Comparison of ENCODE assay signal across 10 cellular contexts in the genomic region with DNA sequence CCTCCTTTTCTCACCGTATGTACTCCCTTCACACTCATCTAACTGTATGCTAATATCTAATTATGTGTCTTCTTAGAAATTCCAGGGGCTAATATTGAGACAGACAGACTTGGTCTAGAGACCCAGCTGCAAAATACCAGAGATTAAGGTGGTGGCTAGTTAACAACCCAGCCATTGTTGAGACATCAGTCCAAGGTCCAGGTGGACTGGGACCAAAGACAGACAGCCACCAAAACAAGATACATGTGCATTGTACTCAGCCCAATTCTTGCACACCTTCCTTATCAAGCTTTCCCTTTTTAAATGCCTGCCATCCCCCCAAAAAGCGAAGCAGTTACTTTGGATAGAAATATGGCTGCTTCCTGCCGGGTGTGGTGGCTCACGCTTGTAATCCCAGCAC. TPM values are rescaled to one million over a fixed set of nuclear protein-coding genes. Genes with fewer than 3 reads are reported as not detected.
"Had no signal": no experiment of that assay in that cellular context is flagged by ENCODE, and none has a peak within 500 bp of the region (broad histone marks: within the 10 kb centered on the region; RNA-seq: fewer than 3 reads in every experiment).

No MANE protein-coding gene starts in this region.

- FAIRE-seq: H1, H54, HTR-8/SVneo, K562 had no signal

- H3K4me3 Mint-ChIP-seq: GM23338, H9 had no signal

- H3K4me3 ChIP-seq: GM23338, K562 had no signal

- ATAC-seq: GM23338, K562 had no signal

- H2AFZ ChIP-seq: GM23338 had no signal

- H3K27ac Mint-ChIP-seq: GM23338 had no signal

- H3K9me3 Mint-ChIP-seq: GM23338, H9 had no signal

- H3K4me2 ChIP-seq: GM23338 had no signal

- DNase-seq: H9, HCEC 1CT, IMR-90, KG1 had no signal

RNA-seq across cellular contexts. Expression of a gene that starts 43.3 kb away (rescaled TPM):
- total RNA-seq: GM23338, HT-29 had no signal
